1 cellular context compared by ENCODE assay signal in genomic region chr2:20672191-20672951, GRCh38.
A peak's percentile ranks its signal among the peaks of the same experiment; 100 is the strongest.
TF ChIP-seq lines count a peak whose summit lies in the region.

No MANE protein-coding gene starts in this region.

TF ChIP-seq in GM23338, 12 proteins besides CTCF, POLR2A, EP300 and RAD21:
- TF ChIP-seq ZNF462 (CRISPR knock-in tag; IDR thresholded peaks at IDR 0.05): no peak
- peak; percentile 29 for TF ChIP-seq EZH2 (IDR thresholded peaks at IDR 0.05; ENCODE audit: low read depth, unreplicated experiment)
